ENCODE assay signal across 24 cellular contexts in genomic region chr1:41388517-41388916, GRCh38. TPM values are rescaled to one million over a fixed set of nuclear protein-coding genes. Genes with fewer than 3 reads are reported as not detected.
DNase-seq lines count a peak whose midpoint lies in the region; ATAC-seq, FAIRE-seq and TF ChIP-seq lines count a peak whose summit lies in the region.
"Had no signal": no experiment of that assay in that cellular context is flagged by ENCODE, and none has a peak within 500 bp of the region (broad histone marks: within the 10 kb centered on the region; RNA-seq: fewer than 3 reads in every experiment).

No MANE protein-coding gene starts in this region.

- H3K79me2 ChIP-seq in parathyroid adenoma, result no peaks in the 10 kb centered on the region

- TF ChIP-seq POLR2A in uterus (IDR thresholded peaks at IDR 0.05), result no peak

- no peak overlapping the region for H3K9ac ChIP-seq in parathyroid adenoma

- H3K27me3 ChIP-seq in left ventricle myocardium inferior (ENCODE audit: low read depth) (peaks cover 17% of the 10 kb centered on the region), parathyroid adenoma (ENCODE audit: control insufficient read depth, insufficient read depth, low read length) (no peaks in the 10 kb centered on the region), uterus (no peaks in the 10 kb centered on the region)
- H3K27me3 ChIP-seq: BE2C had no signal

- H3K36me3 ChIP-seq in left ventricle myocardium inferior (no peaks in the 10 kb centered on the region), parathyroid adenoma (ENCODE audit: control insufficient read depth, insufficient read depth, low read length) (no peaks in the 10 kb centered on the region), uterus (no peaks in the 10 kb centered on the region)
- H3K36me3 ChIP-seq: BE2C, HAP-1 had no signal

- TF ChIP-seq CTCF in left ventricle myocardium inferior (IDR thresholded peaks at IDR 0.05; ENCODE audit: borderline replicate concordance), result no peak
- TF ChIP-seq CTCF in coronary artery (IDR thresholded peaks at IDR 0.05), result no peak
- no peak for TF ChIP-seq CTCF in parathyroid adenoma (IDR thresholded peaks at IDR 0.05)
- TF ChIP-seq CTCF in uterus (IDR thresholded peaks at IDR 0.05), result no peak

- FAIRE-seq in frontal cortex (lab: Jason Lieb, UNC), result no peak
- FAIRE-seq: A204.1 had no signal

- intact Hi-C loops in left ventricle myocardium inferior (cut with micrococcal nuclease) (no loop called here), left ventricle myocardium superior (cut with micrococcal nuclease) (no loop called here), uterus (cut with DNase I; ENCODE audit: low total_unique reads) (no loop called here)

- H3K4me3 ChIP-seq in left ventricle myocardium inferior, result no peak overlapping the region
- no peak overlapping the region for H3K4me3 ChIP-seq in coronary artery
- H3K4me3 ChIP-seq in parathyroid adenoma (ENCODE audit: low read depth, low read length), result no peak overlapping the region
- no peak overlapping the region for H3K4me3 ChIP-seq in uterus
- H3K4me3 ChIP-seq: HAP-1 had no signal

- peak overlapping the region; percentile 53 for H2AFZ ChIP-seq in parathyroid adenoma

- no peak for ATAC-seq in left ventricle myocardium superior
- ATAC-seq in GM18519 (IDR thresholded peaks at IDR 0.05; ENCODE audit: low FRiP score, unreplicated experiment), result no peak
- ATAC-seq: Panc1 had no signal

- DNase-seq in left ventricle myocardium inferior, result no peak
- no peak for DNase-seq in left ventricle myocardium superior
- DNase-seq in coronary artery (ENCODE audit: low spot score), result no peak
- no peak for DNase-seq in uterus
- no peak for DNase-seq in frontal cortex (ENCODE audit: low spot score in 2 of 2)
- no peak for DNase-seq in RKO (ENCODE audit: low spot score)
- DNase-seq: BE2C; CD4-positive, CD25-positive, alpha-beta regulatory T cell; COR-L47; DMS153; GDM1; NCI-H1048; NCI-H1436; NCI-H1930; NCI-H226; NCI-H524 treated with DMSO at 0.1 percent for 48 hours; SHP77 had no signal

- H3K9me3 ChIP-seq in left ventricle myocardium inferior (replicated peaks) (no peaks in the 10 kb centered on the region), parathyroid adenoma (ENCODE audit: control insufficient read depth, low read length) (no peaks in the 10 kb centered on the region), uterus (no peaks in the 10 kb centered on the region)
- H3K9me3 ChIP-seq: BE2C, HAP-1 had no signal

- H3K4me2 ChIP-seq in parathyroid adenoma (ENCODE audit: low read length), result no peak overlapping the region

- peaks cover 45% of the 10 kb centered on the region for H3K4me1 ChIP-seq in left ventricle myocardium inferior
- peaks cover 5% of the 10 kb centered on the region for H3K4me1 ChIP-seq in parathyroid adenoma
- peaks cover 6 to 8% of the 10 kb centered on the region in 2 donors for H3K4me1 ChIP-seq in uterus
- H3K4me1 ChIP-seq: BE2C, HAP-1 had no signal

- H3K27ac ChIP-seq in left ventricle myocardium inferior (replicated peaks) (peak overlapping the region; percentile 67), coronary artery (peak overlapping the region; percentile 22 to 63), parathyroid adenoma (peak overlapping the region; percentile 67), uterus (peak overlapping the region; percentile 34 to 62)
- H3K27ac ChIP-seq: HL-60 had no signal

RNA-seq across cellular contexts. Expression of gene FOXO6, which starts 27.3 kb away (rescaled TPM):
- total RNA-seq in left ventricle myocardium inferior, result 2.1 TPM
- total RNA-seq in left ventricle myocardium superior, result 3.4 TPM
- 10 to 100 TPM in 1 of 4 donors, 1 to 10 TPM in 2, not detected in 1; 3.9 to 20.1 (median 7.6) TPM for total RNA-seq in uterus
- 3.7 TPM for total RNA-seq in frontal cortex
- total RNA-seq: IMR-90 had no signal
